8 cellular contexts compared by ENCODE assay signal in genomic region chr10:73167557-73168485, GRCh38. TPM values are rescaled to one million over a fixed set of nuclear protein-coding genes. Genes with fewer than 3 reads are reported as not detected.
A peak's percentile ranks its signal among the peaks of the same experiment; 100 is the strongest.
DNase-seq lines count a peak whose midpoint lies in the region; ATAC-seq and TF ChIP-seq lines count a peak whose summit lies in the region.

ECD (minus strand) TSS chr10:73168008; CDS start chr10:73163937, 4,071 bp downstream.
FAM149B1 (plus strand) TSS chr10:73168119; CDS start chr10:73168340, 221 bp downstream.

- H3K9me3 ChIP-seq in RWPE2 (ENCODE audit: severe bottlenecking): no peaks in the 10 kb centered on the region

- H3K4me2 ChIP-seq in GM23338: peak within 1 kb of the TSS; percentile 87

- H4K20me1 ChIP-seq in GM23338 (replicated peaks; ENCODE audit: insufficient read depth): peaks cover 2% of the 10 kb centered on the region

- peak within 1 kb of the TSS; percentile 100 for H3K4me3 Mint-ChIP-seq in GM23338
- peak within 1 kb of the TSS; percentile 99 for H3K4me3 Mint-ChIP-seq in activated T-helper 2 cell treated with anti-CD3 and anti-CD28 coated beads, Interferon-gamma antibody, Interleukin-2, Interleukin-4, amounts not matched to agents 10 μg/mL and 5 μg/mL and 100 μg/mL, durations not matched to agents 14 hours and 24 hours and 36 hours (ENCODE audit: low read depth)
- H3K4me3 Mint-ChIP-seq in naive thymus-derived CD8-positive, alpha-beta T cell: peak within 1 kb of the TSS; percentile 97 to 100 (median 100)

- peak; percentile 7 to 19; a peak in 1 of 4 replicates for TF ChIP-seq CTCF in GM23338 (conservative IDR thresholded peaks at IDR 0.05; ENCODE audit: low read depth in 2 of 2)
- TF ChIP-seq CTCF in RWPE2 (IDR thresholded peaks at IDR 0.05; ENCODE audit: poor library complexity, severe bottlenecking): peak; percentile 5
- TF ChIP-seq CTCF in fibroblast of mammary gland (conservative IDR thresholded peaks at IDR 0.05; ENCODE audit: control insufficient read depth, insufficient read depth, low read depth, low read length): no peak

- intact Hi-C loops in activated T-helper 2 cell treated with anti-CD3 and anti-CD28 coated beads, Interferon-gamma antibody, Interleukin-2, Interleukin-4, amounts not matched to agents 10 μg/mL and 5 μg/mL and 100 μg/mL, durations not matched to agents 14 hours and 24 hours and 36 hours (cut with micrococcal nuclease): loop anchor here (1.0 to 5.0 kb wide), 4 partner anchors 56 to 541 kb away; partner anchors contain the start of genes MICU1, MRPS16 and NUDT13

- H3K27ac Mint-ChIP-seq in GM23338: peak within 1 kb of the TSS; percentile 99
- peak within 1 kb of the TSS; percentile 94 for H3K27ac Mint-ChIP-seq in activated T-helper 2 cell treated with anti-CD3 and anti-CD28 coated beads, Interferon-gamma antibody, Interleukin-2, Interleukin-4, amounts not matched to agents 10 μg/mL and 5 μg/mL and 100 μg/mL, durations not matched to agents 14 hours and 24 hours and 36 hours
- H3K27ac Mint-ChIP-seq in naive thymus-derived CD8-positive, alpha-beta T cell: peak within 1 kb of the TSS; percentile 97 to 100 (median 100)

- POLR2A ChIA-PET in naive thymus-derived CD8-positive, alpha-beta T cell (lab: Charles Lee): interaction anchor here (0.6 to 1.5 kb wide), 5 partner anchors 25 to 323 kb away, joined by 3 to 7 read pairs (median 6); partner anchors contain the start of genes DNAJC9, NUDT13 and P4HA1

- peaks cover 14% of the 10 kb centered on the region; the same call in 1 of the 2 replicates for H3K36me3 ChIP-seq in GM23338 (ENCODE audit: insufficient read depth)
- H3K36me3 ChIP-seq in RWPE2 (ENCODE audit: low read depth): peaks cover 31% of the 10 kb centered on the region

- peaks cover 4% of the 10 kb centered on the region; the same call in 1 of the 2 replicates for H3F3A ChIP-seq in GM23338 (replicated peaks; ENCODE audit: low read depth)

- H2AFZ ChIP-seq in GM23338: peak within 1 kb of the TSS; percentile 60; the same call in 1 of the 2 replicates

- H3K9me2 ChIP-seq in GM23338 (ENCODE audit: insufficient read depth): no peaks in the 10 kb centered on the region

- H3K27ac ChIP-seq in GM23338 (ENCODE audit: low read depth) (peak within 1 kb of the TSS; percentile 93), RWPE2 (ENCODE audit: poor library complexity, severe bottlenecking) (peak within 1 kb of the TSS; percentile 63)

- peak; percentile 97 for ATAC-seq in GM23338
- ATAC-seq in RWPE2 (ENCODE audit: low read depth): peak; percentile 92
- ATAC-seq in naive thymus-derived CD8-positive, alpha-beta T cell: peak; percentile 95

- DNase-seq in EH (ENCODE audit: low read depth): peak; percentile 95
- DNase-seq in GM23338 (ENCODE audit: low spot score): peak; percentile 98
- DNase-seq in LHCN-M2 (ENCODE audit: low read depth): peak; percentile 93
- peak; percentile 92 for DNase-seq in RWPE2 (ENCODE audit: low spot score)
- DNase-seq in activated T-helper 2 cell treated with anti-CD3 and anti-CD28 coated beads, Interferon-gamma antibody, Interleukin-2, Interleukin-4, amounts not matched to agents 10 μg/mL and 5 μg/mL and 100 μg/mL, durations not matched to agents 14 hours and 24 hours and 36 hours (ENCODE audit: low spot score): peak; percentile 90
- DNase-seq in fibroblast of mammary gland (ENCODE audit: low read depth): peak; percentile 94
- peak; percentile 81 to 96 (median 91) for DNase-seq in naive thymus-derived CD8-positive, alpha-beta T cell
- peak; percentile 83 to 94 (median 89) for DNase-seq in stimulated activated naive CD4-positive, alpha-beta T cell (lab: John Stamatoyannopoulos, UW)

- peaks cover 7% of the 10 kb centered on the region for H3K36me3 Mint-ChIP-seq in GM23338 (ENCODE audit: low read depth)
- peaks cover 32% of the 10 kb centered on the region for H3K36me3 Mint-ChIP-seq in activated T-helper 2 cell treated with anti-CD3 and anti-CD28 coated beads, Interferon-gamma antibody, Interleukin-2, Interleukin-4, amounts not matched to agents 10 μg/mL and 5 μg/mL and 100 μg/mL, durations not matched to agents 14 hours and 24 hours and 36 hours (ENCODE audit: low read depth)
- H3K36me3 Mint-ChIP-seq in naive thymus-derived CD8-positive, alpha-beta T cell: peaks cover 0 to 19% (median 0%) of the 10 kb centered on the region in 3 donors

- peak within 1 kb of the TSS; percentile 89 for H3K4me3 ChIP-seq in GM23338
- H3K4me3 ChIP-seq in RWPE2 (ENCODE audit: severe bottlenecking): peak within 1 kb of the TSS; percentile 81
- H3K4me3 ChIP-seq in fibroblast of mammary gland (ENCODE audit: control insufficient read depth, low read depth, low read length): peak within 1 kb of the TSS; percentile 99

- H3K4me1 Mint-ChIP-seq in GM23338: peaks cover 9% of the 10 kb centered on the region; the same call in 2 of the 3 replicates
- H3K4me1 Mint-ChIP-seq in activated T-helper 2 cell treated with anti-CD3 and anti-CD28 coated beads, Interferon-gamma antibody, Interleukin-2, Interleukin-4, amounts not matched to agents 10 μg/mL and 5 μg/mL and 100 μg/mL, durations not matched to agents 14 hours and 24 hours and 36 hours (ENCODE audit: low read depth): peaks cover 34% of the 10 kb centered on the region
- peaks cover 25 to 50% (median 48%) of the 10 kb centered on the region in 4 donors for H3K4me1 Mint-ChIP-seq in naive thymus-derived CD8-positive, alpha-beta T cell

- 0 out of 2 replicates have a peak, but pooled peaks cover 6% of the 10 kb centered on the region for H3K4me1 ChIP-seq in GM23338 (ENCODE audit: insufficient read depth)
- peaks cover 10% of the 10 kb centered on the region for H3K4me1 ChIP-seq in RWPE2 (ENCODE audit: insufficient read depth, poor library complexity, severe bottlenecking)

- no peaks in the 10 kb centered on the region for H3K27me3 ChIP-seq in GM23338 (ENCODE audit: insufficient read depth)
- no peaks in the 10 kb centered on the region for H3K27me3 ChIP-seq in RWPE2 (ENCODE audit: insufficient read depth, poor library complexity, severe bottlenecking)

- H3K9me3 Mint-ChIP-seq in GM23338: no peaks in the 10 kb centered on the region; the same call in 2 of the 3 replicates
- no peaks in the 10 kb centered on the region for H3K9me3 Mint-ChIP-seq in activated T-helper 2 cell treated with anti-CD3 and anti-CD28 coated beads, Interferon-gamma antibody, Interleukin-2, Interleukin-4, amounts not matched to agents 10 μg/mL and 5 μg/mL and 100 μg/mL, durations not matched to agents 14 hours and 24 hours and 36 hours
- H3K9me3 Mint-ChIP-seq in naive thymus-derived CD8-positive, alpha-beta T cell: no peaks in the 10 kb centered on the region

- H3K27me3 Mint-ChIP-seq in GM23338 (ENCODE audit: insufficient read depth, low read depth, poor library complexity): no peaks in the 10 kb centered on the region
- H3K27me3 Mint-ChIP-seq in activated T-helper 2 cell treated with anti-CD3 and anti-CD28 coated beads, Interferon-gamma antibody, Interleukin-2, Interleukin-4, amounts not matched to agents 10 μg/mL and 5 μg/mL and 100 μg/mL, durations not matched to agents 14 hours and 24 hours and 36 hours (ENCODE audit: low read depth): no peaks in the 10 kb centered on the region
- H3K27me3 Mint-ChIP-seq in naive thymus-derived CD8-positive, alpha-beta T cell: no peaks in the 10 kb centered on the region

- peaks cover 62% of the 10 kb centered on the region for H3K79me2 ChIP-seq in GM23338 (replicated peaks; ENCODE audit: insufficient read depth)

TF ChIP-seq in GM23338, 12 proteins besides CTCF, POLR2A, EP300 and RAD21 (continues in another document):
- peak; percentile 94 for TF ChIP-seq ETS1 (IDR thresholded peaks at IDR 0.05)

RNA-seq across cellular contexts. Expression of gene ECD, which starts in this region (rescaled TPM):
- total RNA-seq in GM23338 (2014; rRNA removed; shearing (Covaris generic)): 51.5 and 56.6 TPM in 2 replicates
- polyA plus RNA-seq in GM23338 (2016; fragmentation: Nextera tagmentation; extraction: Ambion mirVana): 25.6 and 37.8 TPM in 2 replicates
- total RNA-seq in LHCN-M2 (2014; rRNA removed): 33.0 and 36.6 TPM in 2 replicates
- 20.3 TPM for polyA plus RNA-seq in LHCN-M2 (2012)
- total RNA-seq in activated T-helper 2 cell treated with anti-CD3 and anti-CD28 coated beads, Interferon-gamma antibody, Interleukin-2, Interleukin-4, amounts not matched to agents 10 μg/mL and 5 μg/mL and 100 μg/mL, durations not matched to agents 14 hours and 24 hours and 36 hours: 35.2 and 37.8 TPM in 2 replicates
- 10 to 100 TPM; 31.3 to 36.0 TPM for total RNA-seq in naive thymus-derived CD8-positive, alpha-beta T cell
- polyA plus RNA-seq in naive thymus-derived CD8-positive, alpha-beta T cell: 10 to 100 TPM; 19.9 to 32.8 (median 31.5) TPM

RNA-seq across cellular contexts. Expression of gene FAM149B1, which starts in this region (rescaled TPM):
- total RNA-seq in GM23338 (2014; rRNA removed; shearing (Covaris generic)): 11.2 and 13.6 TPM in 2 replicates
- 14.7 and 19.3 TPM in 2 replicates for polyA plus RNA-seq in GM23338 (2016; fragmentation: Nextera tagmentation; extraction: Ambion mirVana)
- 16.2 and 19.0 TPM in 2 replicates for total RNA-seq in LHCN-M2 (2014; rRNA removed)
- 15.4 TPM for polyA plus RNA-seq in LHCN-M2 (2012)
- 13.8 and 14.3 TPM in 2 replicates for total RNA-seq in activated T-helper 2 cell treated with anti-CD3 and anti-CD28 coated beads, Interferon-gamma antibody, Interleukin-2, Interleukin-4, amounts not matched to agents 10 μg/mL and 5 μg/mL and 100 μg/mL, durations not matched to agents 14 hours and 24 hours and 36 hours
- total RNA-seq in naive thymus-derived CD8-positive, alpha-beta T cell: 10 to 100 TPM; 20.3 to 21.5 TPM
- polyA plus RNA-seq in naive thymus-derived CD8-positive, alpha-beta T cell: 1 to 10 TPM; 5.1 to 5.6 (median 5.4) TPM

Comparison
In these comparisons a context has a peak if more than half of its experiments do, and no peak if none do; other contexts are left out.
1. Peak in every context shown above with its lines: DNase-seq, ATAC-seq, H3K4me3 ChIP-seq and H3K27ac ChIP-seq.